ENCODE assay signal across 15 cellular contexts in genomic region chr3:141556034-141556433, GRCh38.
A peak's percentile ranks its signal among the peaks of the same experiment; 100 is the strongest.
DNase-seq lines count a peak whose midpoint lies in the region; ATAC-seq and TF ChIP-seq lines count a peak whose summit lies in the region.
"Had no signal": no experiment of that assay in that cellular context is flagged by ENCODE, and none has a peak within 500 bp of the region (broad histone marks: within the 10 kb centered on the region; RNA-seq: fewer than 3 reads in every experiment).

No MANE protein-coding gene starts in this region.

- no peaks in the 10 kb centered on the region for H3K27me3 Mint-ChIP-seq in activated naive CD8-positive, alpha-beta T cell treated with anti-CD3 and anti-CD28 coated beads, Interleukin-2, amount 50 U/mL, for 24 hours

- peak overlapping the region; percentile 4 for H3K4me3 Mint-ChIP-seq in activated naive CD8-positive, alpha-beta T cell treated with anti-CD3 and anti-CD28 coated beads, Interleukin-2, amount 50 U/mL, for 24 hours
- H3K4me3 Mint-ChIP-seq: GM23338 had no signal

- peak; percentile 84 for ATAC-seq in activated CD4-positive, CD25-positive, alpha-beta regulatory T cell treated with anti-CD3 and anti-CD28 coated beads, Interleukin-2, amount 50 U/mL, for 24 hours
- peak; percentile 76 for ATAC-seq in activated naive CD8-positive, alpha-beta T cell treated with anti-CD3 and anti-CD28 coated beads, Interleukin-2, amount 50 U/mL, for 24 hours
- no peak for ATAC-seq in heart right ventricle
- ATAC-seq: gastroesophageal sphincter, GM23338, SK-N-SH treated with all-trans-retinoic acid at 6 μM for 48 hours had no signal

- WGBS in heart right ventricle, 2 donors, result 97 to 98% methylated on average over 1 of the region's 1 CpG

- no peaks in the 10 kb centered on the region for H3K27me3 ChIP-seq in heart right ventricle
- H3K27me3 ChIP-seq: gastroesophageal sphincter had no signal

- no peak overlapping the region for H3K4me3 ChIP-seq in heart right ventricle
- H3K4me3 ChIP-seq: gastroesophageal sphincter, GM23338 had no signal

- intact Hi-C loops in heart right ventricle (cut with DNase I), result loop anchor here in 4 of 10 donors (5.0 to 10.0 kb wide), 4 partner anchors 84 to 251 kb away; no protein-coding TSS in a partner anchor

- H3K36me3 Mint-ChIP-seq in activated naive CD8-positive, alpha-beta T cell treated with anti-CD3 and anti-CD28 coated beads, Interleukin-2, amount 50 U/mL, for 24 hours (ENCODE audit: low read depth), result peaks cover 27% of the 10 kb centered on the region

- H3K4me1 ChIP-seq in heart right ventricle, result peaks cover 0 to 41% (median 11%) of the 10 kb centered on the region in 9 donors

- no peaks in the 10 kb centered on the region for H3K9me3 ChIP-seq in heart right ventricle
- H3K9me3 ChIP-seq: gastroesophageal sphincter had no signal

- no peaks in the 10 kb centered on the region for H3K9me3 Mint-ChIP-seq in activated naive CD8-positive, alpha-beta T cell treated with anti-CD3 and anti-CD28 coated beads, Interleukin-2, amount 50 U/mL, for 24 hours
- H3K9me3 Mint-ChIP-seq: GM23338 had no signal

- peak overlapping the region; percentile 63 for H3K27ac Mint-ChIP-seq in activated naive CD8-positive, alpha-beta T cell treated with anti-CD3 and anti-CD28 coated beads, Interleukin-2, amount 50 U/mL, for 24 hours
- H3K27ac Mint-ChIP-seq: GM23338 had no signal

- DNase-seq in activated CD4-positive, CD25-positive, alpha-beta regulatory T cell treated with anti-CD3 and anti-CD28 coated beads, Interleukin-2, amount 50 U/mL, for 72 hours, result no peak
- DNase-seq in EL (peak; percentile 47), kidney glomerular epithelial cell (lab: John Stamatoyannopoulos, UW) (peak; percentile 10), NCI-H2081 treated with DMSO at 0.1 percent for 48 hours (lab: John Stamatoyannopoulos, UW) (no peak), heart right ventricle (no peak), NCI-H2196 (lab: John Stamatoyannopoulos, UW; ENCODE audit: unreplicated experiment) (no peak)
- DNase-seq in activated naive CD8-positive, alpha-beta T cell treated with anti-CD3 and anti-CD28 coated beads, Interleukin-2, amount 50 U/mL, for 24 hours, result no peak
- DNase-seq: midbrain, NCI-H2081, NCI-H69 had no signal

- peaks cover 45% of the 10 kb centered on the region for H3K4me1 Mint-ChIP-seq in activated naive CD8-positive, alpha-beta T cell treated with anti-CD3 and anti-CD28 coated beads, Interleukin-2, amount 50 U/mL, for 24 hours
- H3K4me1 Mint-ChIP-seq: GM23338 had no signal

- H3K36me3 ChIP-seq in heart right ventricle, result peaks cover 0 to 68% (median 9%) of the 10 kb centered on the region in 9 donors

- no peak for TF ChIP-seq CTCF in heart right ventricle (IDR thresholded peaks at IDR 0.05)

- no peak overlapping the region for H3K27ac ChIP-seq in heart right ventricle
- H3K27ac ChIP-seq: 22Rv1, gastroesophageal sphincter had no signal

Comparison
In these comparisons a context has a peak if more than half of its experiments do, and no peak if none do; other contexts are left out.
1. ATAC-seq: peak in activated CD4-positive, CD25-positive, alpha-beta regulatory T cell treated with anti-CD3 and anti-CD28 coated beads, Interleukin-2, amount 50 U/mL, for 24 hours (2 of 2) and activated naive CD8-positive, alpha-beta T cell treated with anti-CD3 and anti-CD28 coated beads, Interleukin-2, amount 50 U/mL, for 24 hours (single experiment); none in heart right ventricle (0 of 8).
2. DNase-seq: peak in EL (single experiment) and kidney glomerular epithelial cell (single experiment); none in activated CD4-positive, CD25-positive, alpha-beta regulatory T cell treated with anti-CD3 and anti-CD28 coated beads, Interleukin-2, amount 50 U/mL, for 72 hours (single experiment), activated naive CD8-positive, alpha-beta T cell treated with anti-CD3 and anti-CD28 coated beads, Interleukin-2, amount 50 U/mL, for 24 hours (single experiment), NCI-H2081 treated with DMSO at 0.1 percent for 48 hours (single experiment), heart right ventricle (0 of 2) and NCI-H2196 (single experiment).